9 cellular contexts compared by ENCODE assay signal in genomic region chr2:217090024-217090473, GRCh38.
DNase-seq lines count a peak whose midpoint lies in the region; ATAC-seq and TF ChIP-seq lines count a peak whose summit lies in the region.
"Had no signal": no experiment of that assay in that cellular context is flagged by ENCODE, and none has a peak within 500 bp of the region (broad histone marks: within the 10 kb centered on the region; RNA-seq: fewer than 3 reads in every experiment).

No MANE protein-coding gene starts in this region.

- H3K4me1 Mint-ChIP-seq in activated CD4-positive, alpha-beta memory T cell treated with anti-CD3 and anti-CD28 coated beads, Interleukin-2, amount 10 ng/mL, durations not matched to agents 7 days and 5 days, result peaks cover 25% of the 10 kb centered on the region
- peaks cover 10% of the 10 kb centered on the region for H3K4me1 Mint-ChIP-seq in activated CD4-positive, alpha-beta memory T cell treated with anti-CD3 and anti-CD28 coated beads for 36 hours (ENCODE audit: low read depth)

- no peaks in the 10 kb centered on the region for H3K36me3 ChIP-seq in muscle layer of duodenum (ENCODE audit: control insufficient read depth in 1 of 2, insufficient read depth in 2 of 2, low read length in 2 of 2)
- H3K36me3 ChIP-seq: neutrophil had no signal

- H3K27ac ChIP-seq in muscle layer of duodenum (ENCODE audit: low read length), result no peak overlapping the region
- H3K27ac ChIP-seq: neutrophil had no signal

- peak overlapping the region; percentile 28 for H3K4me3 Mint-ChIP-seq in activated CD4-positive, alpha-beta memory T cell treated with anti-CD3 and anti-CD28 coated beads, Interleukin-2, amount 10 ng/mL, durations not matched to agents 7 days and 5 days
- H3K4me3 Mint-ChIP-seq in activated CD4-positive, alpha-beta memory T cell treated with anti-CD3 and anti-CD28 coated beads for 36 hours, result no peak overlapping the region

- H3K27me3 ChIP-seq in muscle layer of duodenum (ENCODE audit: low read depth, low read length), result no peaks in the 10 kb centered on the region

- no peaks in the 10 kb centered on the region for H3K36me3 Mint-ChIP-seq in activated CD4-positive, alpha-beta memory T cell treated with anti-CD3 and anti-CD28 coated beads, Interleukin-2, amount 10 ng/mL, durations not matched to agents 7 days and 5 days (ENCODE audit: low read depth)
- H3K36me3 Mint-ChIP-seq in activated CD4-positive, alpha-beta memory T cell treated with anti-CD3 and anti-CD28 coated beads for 36 hours, result no peaks in the 10 kb centered on the region

- intact Hi-C loops in activated CD4-positive, alpha-beta memory T cell treated with anti-CD3 and anti-CD28 coated beads for 36 hours (cut with micrococcal nuclease), result loop anchor here (1.0 kb wide), 1 partner anchor 133 kb away; no protein-coding TSS in a partner anchor

- peak overlapping the region; percentile 15 to 41 for H3K4me3 ChIP-seq in muscle layer of duodenum (ENCODE audit: low read depth in 1 of 2, low read length in 2 of 2)

- DNase-seq in activated CD4-positive, alpha-beta memory T cell treated with anti-CD3 and anti-CD28 coated beads, Interleukin-2, amount 10 ng/mL, durations not matched to agents 7 days and 5 days, result no peak
- no peak for DNase-seq in activated CD4-positive, alpha-beta memory T cell treated with anti-CD3 and anti-CD28 coated beads for 36 hours
- DNase-seq in RPMI7951 (ENCODE audit: low read depth) (peak; percentile 66), HEK293T (ENCODE audit: extremely low spot score) (no peak), AG08395 (ENCODE audit: low spot score) (no peak), NCI-H1436 treated with DMSO at 0.1 percent for 48 hours (lab: John Stamatoyannopoulos, UW) (no peak)

- H3K27me3 Mint-ChIP-seq in activated CD4-positive, alpha-beta memory T cell treated with anti-CD3 and anti-CD28 coated beads, Interleukin-2, amount 10 ng/mL, durations not matched to agents 7 days and 5 days, result peaks cover 4% of the 10 kb centered on the region
- H3K27me3 Mint-ChIP-seq in activated CD4-positive, alpha-beta memory T cell treated with anti-CD3 and anti-CD28 coated beads for 36 hours, result peaks cover 14% of the 10 kb centered on the region

- ATAC-seq in HG02870 (IDR thresholded peaks at IDR 0.05; ENCODE audit: unreplicated experiment), result peak; percentile 85

- CTCF ChIA-PET in activated CD4-positive, alpha-beta memory T cell treated with anti-CD3 and anti-CD28 coated beads, Interleukin-2, amount 10 ng/mL, durations not matched to agents 7 days and 5 days (lab: Charles Lee), result no interaction called here
- CTCF ChIA-PET in activated CD4-positive, alpha-beta memory T cell treated with anti-CD3 and anti-CD28 coated beads for 36 hours (lab: Charles Lee), result no interaction called here
- CTCF ChIA-PET in HEK293T (lab: Yijun Ruan, JAX), result no interaction called here

- no peaks in the 10 kb centered on the region for H3K4me1 ChIP-seq in muscle layer of duodenum (ENCODE audit: control insufficient read depth in 1 of 2, insufficient read depth in 2 of 2, low read length in 2 of 2)

- no peaks in the 10 kb centered on the region for H3K9me3 Mint-ChIP-seq in activated CD4-positive, alpha-beta memory T cell treated with anti-CD3 and anti-CD28 coated beads, Interleukin-2, amount 10 ng/mL, durations not matched to agents 7 days and 5 days
- no peaks in the 10 kb centered on the region for H3K9me3 Mint-ChIP-seq in activated CD4-positive, alpha-beta memory T cell treated with anti-CD3 and anti-CD28 coated beads for 36 hours

- no peak overlapping the region for H3K27ac Mint-ChIP-seq in activated CD4-positive, alpha-beta memory T cell treated with anti-CD3 and anti-CD28 coated beads, Interleukin-2, amount 10 ng/mL, durations not matched to agents 7 days and 5 days
- H3K27ac Mint-ChIP-seq in activated CD4-positive, alpha-beta memory T cell treated with anti-CD3 and anti-CD28 coated beads for 36 hours, result no peak overlapping the region

- POLR2A ChIA-PET in activated CD4-positive, alpha-beta memory T cell treated with anti-CD3 and anti-CD28 coated beads, Interleukin-2, amount 10 ng/mL, durations not matched to agents 7 days and 5 days (lab: Charles Lee), result no interaction called here
- POLR2A ChIA-PET in activated CD4-positive, alpha-beta memory T cell treated with anti-CD3 and anti-CD28 coated beads for 36 hours (lab: Charles Lee), result no interaction called here
- POLR2A ChIA-PET in HEK293T (lab: Yijun Ruan, JAX), result no interaction called here

- H3K9me3 ChIP-seq in muscle layer of duodenum (ENCODE audit: control insufficient read depth in 1 of 2, low read length in 2 of 2), result no peaks in the 10 kb centered on the region
- H3K9me3 ChIP-seq: neutrophil had no signal

TF ChIP-seq in HEK293T, 16 proteins besides CTCF, POLR2A, EP300 and RAD21:
- TF ChIP-seq FOXM1 (IDR thresholded peaks at IDR 0.05; ENCODE audit: borderline replicate concordance), result no peak
- no peak for TF ChIP-seq CTBP1 (IDR thresholded peaks at IDR 0.05; ENCODE audit: borderline replicate concordance)
- no peak for TF ChIP-seq FOXK2 (IDR thresholded peaks at IDR 0.05)
- no peak for TF ChIP-seq L3MBTL2 (conservative IDR thresholded peaks at IDR 0.05)
- no peak for TF ChIP-seq SP1 (IDR thresholded peaks at IDR 0.05)
- TF ChIP-seq PKNOX1 (IDR thresholded peaks at IDR 0.05), result no peak
- no peak for TF ChIP-seq NFRKB (IDR thresholded peaks at IDR 0.05)
- no peak for TF ChIP-seq FOXA1 (IDR thresholded peaks at IDR 0.05)
- TF ChIP-seq LEF1 (IDR thresholded peaks at IDR 0.05; ENCODE audit: borderline replicate concordance), result no peak
- TF ChIP-seq ARNT (IDR thresholded peaks at IDR 0.05), result no peak
- no peak for TF ChIP-seq ELF4 (IDR thresholded peaks at IDR 0.05)
- TF ChIP-seq SUZ12 (IDR thresholded peaks at IDR 0.05), result no peak
- TF ChIP-seq BHLHE40 (IDR thresholded peaks at IDR 0.05; ENCODE audit: borderline replicate concordance), result no peak
- no peak for TF ChIP-seq ZNF384 (IDR thresholded peaks at IDR 0.05)
- TF ChIP-seq TARDBP (IDR thresholded peaks at IDR 0.05), result no peak
